ENCODE assay signal across 1 cellular context in the genomic region with DNA sequence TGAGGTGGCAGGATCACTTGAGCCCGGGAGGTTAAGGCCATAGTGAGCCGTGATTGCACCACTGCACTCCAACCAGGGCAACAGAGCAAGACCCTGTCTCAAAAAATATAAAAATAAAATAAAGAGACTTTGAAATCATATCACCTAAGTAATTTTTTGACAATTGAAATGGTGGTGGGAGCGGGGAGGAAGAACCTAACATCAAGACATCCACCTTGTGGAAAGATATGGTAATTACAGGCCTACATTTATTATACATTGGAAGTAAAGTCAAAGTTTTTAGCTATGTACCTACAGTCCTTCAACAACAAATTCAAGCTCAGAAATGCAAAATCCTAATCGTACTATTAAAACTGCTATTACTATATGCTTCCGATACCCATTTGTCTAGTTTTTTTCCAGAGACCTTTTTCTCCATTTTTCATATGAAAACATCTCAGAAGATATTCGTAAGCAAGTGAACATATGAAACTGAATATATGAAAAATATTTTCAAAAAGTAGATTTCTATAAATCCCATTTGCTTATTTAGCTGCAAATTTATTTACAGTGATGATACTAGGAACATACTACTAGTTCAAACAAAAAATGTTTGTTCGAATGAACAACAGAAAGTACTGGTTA.
TF ChIP-seq lines count a peak whose summit lies in the region.

No MANE protein-coding gene starts in this region.

TF ChIP-seq in K562, 482 proteins besides CTCF, POLR2A, EP300 and RAD21 (continued from another document):
- TF ChIP-seq, protein P1, sequence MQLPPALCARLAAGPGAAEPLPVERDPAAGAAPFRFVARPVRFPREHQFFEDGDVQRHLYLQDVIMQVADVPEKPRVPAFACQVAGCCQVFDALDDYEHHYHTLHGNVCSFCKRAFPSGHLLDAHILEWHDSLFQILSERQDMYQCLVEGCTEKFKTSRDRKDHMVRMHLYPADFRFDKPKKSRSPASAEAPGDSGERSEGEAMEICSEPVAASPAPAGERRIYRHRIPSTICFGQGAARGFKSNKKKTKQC (CRISPR knock-in tag; IDR thresholded peaks at IDR 0.05): no peak
